ENCODE assay signal across 34 cellular contexts in genomic region chr6:133259561-133259960, GRCh38. TPM values are rescaled to one million over a fixed set of nuclear protein-coding genes. Genes with fewer than 3 reads are reported as not detected.
"Had no signal": no experiment of that assay in that cellular context is flagged by ENCODE, and none has a peak within 500 bp of the region (broad histone marks: within the 10 kb centered on the region; RNA-seq: fewer than 3 reads in every experiment).

No MANE protein-coding gene starts in this region.

- H3K27ac Mint-ChIP-seq: activated CD4-positive, alpha-beta T cell treated with anti-CD3 and anti-CD28 coated beads, Interleukin-2, amount 10 ng/mL, durations not matched to agents 24 days and 14 days; activated CD8-positive, alpha-beta T cell treated with anti-CD3 and anti-CD28 coated beads for 36 hours; activated naive CD8-positive, alpha-beta T cell treated with anti-CD3 and anti-CD28 coated beads for 36 hours; activated T-cell treated with anti-CD3 and anti-CD28 coated beads, Interleukin-2, amount 50 U/mL, for 72 hours; activated T-helper 17 cell treated with anti-CD3 and anti-CD28 coated beads, Interleukin-2, amount 50 U/mL, for 72 hours; T-helper 1 cell treated with Interleukin-12 subunit alpha and Interleukin-12 subunit beta and Interleukin-4 antibody, amounts not matched to agents 30 μg/mL and 1 μg/mL, for 36 hours; T-helper 2 cell treated with Interferon-gamma antibody and Interleukin-4, amounts not matched to agents 5 μg/mL and 100 μg/mL, for 36 hours had no signal

- H3K4me3 ChIP-seq: cardiac muscle cell, MG63, SJCRH30, SK-N-MC had no signal

- H3K4me3 Mint-ChIP-seq: activated CD4-positive, alpha-beta T cell treated with anti-CD3 and anti-CD28 coated beads, Interleukin-2, amount 10 ng/mL, durations not matched to agents 24 days and 14 days; activated CD8-positive, alpha-beta T cell treated with anti-CD3 and anti-CD28 coated beads for 36 hours; activated naive CD8-positive, alpha-beta T cell treated with anti-CD3 and anti-CD28 coated beads for 36 hours; activated T-cell treated with anti-CD3 and anti-CD28 coated beads, Interleukin-2, amount 50 U/mL, for 72 hours; activated T-helper 17 cell treated with anti-CD3 and anti-CD28 coated beads, Interleukin-2, amount 50 U/mL, for 72 hours; central memory CD8-positive, alpha-beta T cell; T-helper 1 cell treated with Interleukin-12 subunit alpha and Interleukin-12 subunit beta and Interleukin-4 antibody, amounts not matched to agents 30 μg/mL and 1 μg/mL, for 36 hours; T-helper 2 cell treated with Interferon-gamma antibody and Interleukin-4, amounts not matched to agents 5 μg/mL and 100 μg/mL, for 36 hours had no signal

- H3K36me3 ChIP-seq: brain microvascular endothelial cell, cardiac muscle cell, MG63, SJCRH30 had no signal

- H3K27me3 Mint-ChIP-seq: activated CD4-positive, alpha-beta T cell treated with anti-CD3 and anti-CD28 coated beads, Interleukin-2, amount 10 ng/mL, durations not matched to agents 24 days and 14 days; central memory CD8-positive, alpha-beta T cell had no signal

- H3K9me3 Mint-ChIP-seq: activated CD4-positive, alpha-beta T cell treated with anti-CD3 and anti-CD28 coated beads, Interleukin-2, amount 10 ng/mL, durations not matched to agents 24 days and 14 days; activated CD8-positive, alpha-beta T cell treated with anti-CD3 and anti-CD28 coated beads for 36 hours; activated T-cell treated with anti-CD3 and anti-CD28 coated beads, Interleukin-2, amount 50 U/mL, for 72 hours; T-helper 1 cell treated with Interleukin-12 subunit alpha and Interleukin-12 subunit beta and Interleukin-4 antibody, amounts not matched to agents 30 μg/mL and 1 μg/mL, for 36 hours; T-helper 2 cell treated with Interferon-gamma antibody and Interleukin-4, amounts not matched to agents 5 μg/mL and 100 μg/mL, for 36 hours had no signal

- H3K27me3 ChIP-seq: brain microvascular endothelial cell, MG63, SJCRH30 had no signal

- DNase-seq: activated CD4-positive, alpha-beta T cell treated with anti-CD3 and anti-CD28 coated beads, Interleukin-2, amount 10 ng/mL, durations not matched to agents 24 days and 14 days; activated CD4-positive, alpha-beta T cell treated with anti-CD3 and anti-CD28 coated beads, Interleukin-2, amount 50 U/mL, for 4 hours; activated CD8-positive, alpha-beta T cell treated with anti-CD3 and anti-CD28 coated beads for 36 hours; activated effector memory CD4-positive, alpha-beta T cell treated with anti-CD3 and anti-CD28 coated beads, Interleukin-2, amount 50 U/mL, for 16 hours; activated naive CD4-positive, alpha-beta T cell; activated naive CD4-positive, alpha-beta T cell treated with anti-CD3 and anti-CD28 coated beads, Interleukin-2, amount 50 U/mL, for 16 hours; activated naive CD8-positive, alpha-beta T cell treated with anti-CD3 and anti-CD28 coated beads for 36 hours; activated T-cell treated with anti-CD3 and anti-CD28 coated beads, Interleukin-2, amount 50 U/mL, for 1 hour; activated T-cell treated with anti-CD3 and anti-CD28 coated beads, Interleukin-2, amount 50 U/mL, for 72 hours; amniotic stem cell; aorta; brain microvascular endothelial cell; Karpas-422; MG63; NCI-H1048; NCI-H146; NCI-H187; NCI-H2029 treated with DMSO at 0.1 percent for 48 hours; NCI-H2107; NCI-H2171; NCI-H510A; NCI-H526; NCI-H748 treated with DMSO at 0.1 percent for 48 hours; NK-92 treated with Interleukin-12 subunit alpha and Interleukin-12 subunit beta, amount 100 ng/mL, for 24 hours; SHP77; SJCRH30 had no signal

- H3K36me3 Mint-ChIP-seq: activated naive CD8-positive, alpha-beta T cell treated with anti-CD3 and anti-CD28 coated beads for 36 hours had no signal

- ATAC-seq: activated CD8-positive, alpha-beta T cell treated with anti-CD3 and anti-CD28 coated beads for 36 hours; activated T-cell treated with anti-CD3 and anti-CD28 coated beads, Interleukin-2, amount 50 U/mL, for 72 hours; activated T-helper 17 cell treated with anti-CD3 and anti-CD28 coated beads, Interleukin-2, amount 50 U/mL, for 72 hours had no signal

- H3K4me1 ChIP-seq: SJCRH30 had no signal

- H3K9me3 ChIP-seq: MG63, SJCRH30 had no signal

- H3K4me1 Mint-ChIP-seq: activated CD4-positive, alpha-beta T cell treated with anti-CD3 and anti-CD28 coated beads, Interleukin-2, amount 10 ng/mL, durations not matched to agents 24 days and 14 days; activated naive CD8-positive, alpha-beta T cell treated with anti-CD3 and anti-CD28 coated beads for 36 hours; activated T-helper 17 cell treated with anti-CD3 and anti-CD28 coated beads, Interleukin-2, amount 50 U/mL, for 72 hours; central memory CD8-positive, alpha-beta T cell had no signal

- H3K27ac ChIP-seq: brain microvascular endothelial cell, cardiac muscle cell, SJCRH30, SK-N-MC had no signal

RNA-seq across cellular contexts. Expression of gene EYA4, which starts 18.4 kb away (rescaled TPM):
- total RNA-seq: activated CD4-positive, alpha-beta T cell treated with anti-CD3 and anti-CD28 coated beads, Interleukin-2, amount 10 ng/mL, durations not matched to agents 24 days and 14 days; activated CD8-positive, alpha-beta memory T cell treated with anti-CD3 and anti-CD28 coated beads for 36 hours; activated CD8-positive, alpha-beta T cell treated with anti-CD3 and anti-CD28 coated beads for 36 hours; activated naive CD8-positive, alpha-beta T cell treated with anti-CD3 and anti-CD28 coated beads for 36 hours; activated T-cell treated with anti-CD3 and anti-CD28 coated beads, Interleukin-2, amount 50 U/mL, for 72 hours; activated T-helper 17 cell treated with anti-CD3 and anti-CD28 coated beads, Interleukin-2, amount 50 U/mL, for 72 hours; RPMI7951 had no signal
